Comparison of ENCODE assay signal across 13 cellular contexts in genomic region chr16:84751241-84751640, GRCh38. TPM values are rescaled to one million over a fixed set of nuclear protein-coding genes. Genes with fewer than 3 reads are reported as not detected.
DNase-seq lines count a peak whose midpoint lies in the region; ATAC-seq and TF ChIP-seq lines count a peak whose summit lies in the region.
"Had no signal": no experiment of that assay in that cellular context is flagged by ENCODE, and none has a peak within 500 bp of the region (broad histone marks: within the 10 kb centered on the region; RNA-seq: fewer than 3 reads in every experiment).

No MANE protein-coding gene starts in this region.

- no peak overlapping the region for H3K27ac ChIP-seq in CD4-positive, alpha-beta T cell (ENCODE audit: low read depth, low read length)
- H3K27ac ChIP-seq in smooth muscle cell (ENCODE audit: low read depth): no peak overlapping the region
- H3K27ac ChIP-seq: psoas muscle had no signal

- no peaks in the 10 kb centered on the region for H3K9me3 Mint-ChIP-seq in CD4-positive, alpha-beta T cell
- H3K9me3 Mint-ChIP-seq in activated naive CD8-positive, alpha-beta T cell (ENCODE audit: low read depth): no peaks in the 10 kb centered on the region
- H3K9me3 Mint-ChIP-seq in naive thymus-derived CD8-positive, alpha-beta T cell: no peaks in the 10 kb centered on the region
- H3K9me3 Mint-ChIP-seq: stimulated activated effector memory CD8-positive, alpha-beta T cell treated with anti-CD3 and anti-CD28 coated beads, Interleukin-12 subunit alpha, Interleukin-12 subunit beta, amount 100 ng/mL, for 72 hours had no signal

- no peaks in the 10 kb centered on the region for H3K27me3 ChIP-seq in CD4-positive, alpha-beta T cell (ENCODE audit: control insufficient read depth, insufficient read depth, low read length)
- no peaks in the 10 kb centered on the region for H3K27me3 ChIP-seq in smooth muscle cell (ENCODE audit: low read depth)

- H3K36me3 ChIP-seq in smooth muscle cell (ENCODE audit: low read depth): no peaks in the 10 kb centered on the region

- over 99% methylated on average over 6 of the region's 6 CpGs for WGBS in smooth muscle cell (ENCODE audit: low lambda C conversion rate)

- no peak for TF ChIP-seq CTCF in CD4-positive, alpha-beta T cell (IDR thresholded peaks at IDR 0.05)
- TF ChIP-seq CTCF in smooth muscle cell (IDR thresholded peaks at IDR 0.05; ENCODE audit: borderline replicate concordance, insufficient read depth, poor library complexity, severe bottlenecking): no peak

- peaks cover 20% of the 10 kb centered on the region for H3K36me3 Mint-ChIP-seq in CD4-positive, alpha-beta T cell (ENCODE audit: low read depth)
- H3K36me3 Mint-ChIP-seq in activated naive CD8-positive, alpha-beta T cell: peaks cover 3% of the 10 kb centered on the region
- H3K36me3 Mint-ChIP-seq in naive thymus-derived CD8-positive, alpha-beta T cell: peaks cover 0 to 23% (median 0%) of the 10 kb centered on the region in 3 donors

- H3K4me1 ChIP-seq in smooth muscle cell (ENCODE audit: low read depth): peaks cover 15% of the 10 kb centered on the region

- intact Hi-C loops in CD4-positive, alpha-beta T cell (cut with DNase I, micrococcal nuclease): loop anchor here in 1 of 2 experiments (10.0 kb wide), 1 partner anchor 334 kb away; no protein-coding TSS in a partner anchor

- CTCF ChIA-PET in CD4-positive, alpha-beta T cell (lab: Charles Lee): interaction anchor here (1.0 to 1.7 kb wide), 3 partner anchors 13 to 201 kb away, joined by 4 to 9 read pairs (median 6); no protein-coding TSS in a partner anchor

- peaks cover 67% of the 10 kb centered on the region for H3K4me1 Mint-ChIP-seq in CD4-positive, alpha-beta T cell (ENCODE audit: low read depth)
- H3K4me1 Mint-ChIP-seq in activated naive CD8-positive, alpha-beta T cell (ENCODE audit: low read depth): peaks cover 57% of the 10 kb centered on the region
- H3K4me1 Mint-ChIP-seq in naive thymus-derived CD8-positive, alpha-beta T cell: peaks cover 24 to 65% (median 52%) of the 10 kb centered on the region in 4 donors

- POLR2A ChIA-PET in CD4-positive, alpha-beta T cell (lab: Charles Lee): interaction anchor here (1.0 kb wide), 1 partner anchor 304 kb away, joined by 3 read pairs; no protein-coding TSS in a partner anchor
- POLR2A ChIA-PET in naive thymus-derived CD8-positive, alpha-beta T cell (lab: Charles Lee): no interaction called here

- no peak for DNase-seq in CD4-positive, alpha-beta T cell
- DNase-seq in MV-4-11 (lab: John Stamatoyannopoulos, UW) (peak; percentile 40), germinal center (ENCODE audit: low spot score) (no peak), Kasumi-1 (lab: John Stamatoyannopoulos, UW) (no peak), smooth muscle cell (lab: John Stamatoyannopoulos, UW; ENCODE audit: unreplicated experiment) (no peak), NCI-H2081 treated with DMSO at 0.1 percent for 48 hours (lab: John Stamatoyannopoulos, UW) (no peak)
- no peak for DNase-seq in naive thymus-derived CD8-positive, alpha-beta T cell
- DNase-seq: NCI-H1105; psoas muscle; stimulated activated CD4-positive, alpha-beta T cell treated with anti-CD3 and anti-CD28 coated beads, Interleukin-4, amount 100 ng/mL, for 1 hour had no signal

- no peaks in the 10 kb centered on the region for H3K27me3 Mint-ChIP-seq in CD4-positive, alpha-beta T cell
- H3K27me3 Mint-ChIP-seq in activated naive CD8-positive, alpha-beta T cell: no peaks in the 10 kb centered on the region
- H3K27me3 Mint-ChIP-seq in naive thymus-derived CD8-positive, alpha-beta T cell: no peaks in the 10 kb centered on the region

- ATAC-seq in CD4-positive, alpha-beta T cell (ENCODE audit: poor library complexity): no peak
- no peak for ATAC-seq in naive thymus-derived CD8-positive, alpha-beta T cell
- ATAC-seq: psoas muscle, Right ventricle myocardium inferior had no signal

- no peak overlapping the region for H2AFZ ChIP-seq in smooth muscle cell (ENCODE audit: low read depth)

- peak overlapping the region; percentile 10 for H3K4me3 Mint-ChIP-seq in CD4-positive, alpha-beta T cell
- peak overlapping the region; percentile 17 for H3K4me3 Mint-ChIP-seq in activated naive CD8-positive, alpha-beta T cell
- peak overlapping the region in 1 of 10 donors; percentile 45 for H3K4me3 Mint-ChIP-seq in naive thymus-derived CD8-positive, alpha-beta T cell

- no peaks in the 10 kb centered on the region for H3K9me3 ChIP-seq in CD4-positive, alpha-beta T cell (ENCODE audit: control insufficient read depth, low read length)
- H3K9me3 ChIP-seq in smooth muscle cell (replicated peaks; ENCODE audit: low read depth): no peaks in the 10 kb centered on the region
- H3K9me3 ChIP-seq: psoas muscle had no signal

- H3K9ac ChIP-seq in smooth muscle cell (ENCODE audit: low read depth): no peak overlapping the region

- peaks cover 50% of the 10 kb centered on the region for H4K20me1 ChIP-seq in smooth muscle cell (ENCODE audit: low read depth)

- peaks cover 88% of the 10 kb centered on the region for H3K79me2 ChIP-seq in smooth muscle cell (ENCODE audit: low read depth)

- H3F3A ChIP-seq in smooth muscle cell (ENCODE audit: low read depth): peaks cover 6% of the 10 kb centered on the region

- H3K27ac Mint-ChIP-seq in CD4-positive, alpha-beta T cell: peak overlapping the region; percentile 68
- no peak overlapping the region for H3K27ac Mint-ChIP-seq in activated naive CD8-positive, alpha-beta T cell
- peak overlapping the region in 6 of 10 donors; percentile 3 to 70 (median 28) for H3K27ac Mint-ChIP-seq in naive thymus-derived CD8-positive, alpha-beta T cell
- H3K27ac Mint-ChIP-seq: stimulated activated effector memory CD8-positive, alpha-beta T cell treated with anti-CD3 and anti-CD28 coated beads, Interleukin-12 subunit alpha, Interleukin-12 subunit beta, amount 100 ng/mL, for 72 hours had no signal

- H3K4me3 ChIP-seq in smooth muscle cell: no peak overlapping the region
- H3K4me3 ChIP-seq: psoas muscle had no signal

- no peak overlapping the region for H3K4me2 ChIP-seq in smooth muscle cell

RNA-seq across cellular contexts. Expression of gene USP10, which starts 51.4 kb away (rescaled TPM):
- 100 to 1,000 TPM in 1 of 2 experiments, 10 to 100 TPM in 1; 99.3 to 106 TPM for total RNA-seq in CD4-positive, alpha-beta T cell
- 10 to 100 TPM; 79.5 to 87.3 TPM for total RNA-seq in naive thymus-derived CD8-positive, alpha-beta T cell
- 10 to 100 TPM; 61.3 to 89.8 (median 80.7) TPM for polyA plus RNA-seq in naive thymus-derived CD8-positive, alpha-beta T cell
- 47.4 and 52.5 TPM in 2 replicates for total RNA-seq in smooth muscle cell
- polyA plus RNA-seq in smooth muscle cell: 56.1 and 59.0 TPM in 2 replicates
